Comparison of ENCODE assay signal across 1 cellular context in the genomic region with DNA sequence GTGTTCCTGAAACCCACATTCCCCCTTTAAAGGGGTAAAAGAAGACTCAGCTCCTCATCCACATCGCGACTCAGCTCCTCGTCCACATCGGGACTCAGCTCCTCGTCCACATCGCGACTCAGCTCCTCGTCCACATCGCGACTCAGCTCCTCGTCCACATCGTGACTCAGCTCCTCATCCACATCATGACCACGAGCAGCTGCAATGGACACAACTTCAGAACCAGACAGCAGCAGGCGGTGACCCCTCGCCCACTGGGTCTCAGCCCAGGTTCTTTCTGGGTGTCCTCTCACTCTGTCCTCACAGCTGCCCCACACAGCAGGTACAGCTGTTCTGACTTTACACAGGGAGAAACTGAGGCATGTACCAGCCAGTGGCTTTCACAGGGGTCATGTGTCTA.
TF ChIP-seq lines count a peak whose summit lies in the region.

No MANE protein-coding gene starts in this region.

TF ChIP-seq in H1, 55 proteins besides CTCF, POLR2A, EP300 and RAD21 (continued from another document):
- TF ChIP-seq RNF2 (IDR thresholded peaks at IDR 0.05; ENCODE audit: borderline replicate concordance, low read depth, low read length, missing control alignments, poor library complexity, severe bottlenecking) = no peak
- no peak for TF ChIP-seq MAX (IDR thresholded peaks at IDR 0.05)
- TF ChIP-seq SUZ12 (IDR thresholded peaks at IDR 0.05; ENCODE audit: low read length) = no peak
- TF ChIP-seq SAP30 (IDR thresholded peaks at IDR 0.05; ENCODE audit: insufficient read depth, insufficient replicate concordance, low read length) = no peak
- TF ChIP-seq RXRA (IDR thresholded peaks at IDR 0.05; ENCODE audit: insufficient read depth, low read depth, low read length) = no peak
- TF ChIP-seq JUN (IDR thresholded peaks at IDR 0.05; ENCODE audit: low read depth, low read length) = no peak
- no peak for TF ChIP-seq MAFK (IDR thresholded peaks at IDR 0.05; ENCODE audit: low read depth, low read length)
- no peak for TF ChIP-seq SP2 (IDR thresholded peaks at IDR 0.05; ENCODE audit: low read length)
